In the genomic region with DNA sequence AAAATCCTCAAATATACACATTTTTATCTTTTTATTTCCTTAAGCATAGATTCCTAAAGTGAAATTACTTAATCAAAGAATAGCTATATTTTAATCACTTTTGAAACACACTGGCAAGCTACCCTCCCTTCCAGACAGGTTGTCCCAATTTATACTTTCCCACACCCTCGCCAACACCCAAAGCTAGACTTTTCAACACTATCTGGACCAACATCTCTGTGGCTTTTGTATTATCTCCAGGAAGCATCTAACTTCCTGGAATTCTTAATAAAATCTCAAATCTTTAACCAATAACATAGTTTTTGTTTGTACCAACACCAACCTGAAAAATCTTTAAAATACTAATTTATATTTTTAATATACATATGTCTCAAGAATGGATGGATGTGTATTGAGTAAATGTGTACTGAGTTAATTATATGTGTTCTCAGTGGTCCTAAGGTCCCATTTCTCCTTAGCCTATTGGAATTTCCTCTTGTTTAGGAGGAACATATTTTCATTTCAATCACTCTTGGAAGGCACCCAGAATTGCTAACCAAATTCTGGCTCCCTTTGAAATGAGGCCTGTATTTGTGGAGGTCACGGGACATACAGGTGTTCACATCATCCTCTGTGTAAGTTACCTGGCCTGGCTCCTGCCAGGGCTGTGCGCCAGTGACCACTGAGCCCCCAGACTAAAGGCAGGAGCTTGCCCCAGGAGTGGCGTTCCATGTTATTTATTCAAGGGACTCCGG, we compare ENCODE assay signal across 1 cellular context.
TF ChIP-seq lines count a peak whose summit lies in the region.

No MANE protein-coding gene starts in this region.

TF ChIP-seq in GM23338, 12 proteins besides CTCF, POLR2A, EP300 and RAD21 (continued from another document):
- TF ChIP-seq, protein P1, sequence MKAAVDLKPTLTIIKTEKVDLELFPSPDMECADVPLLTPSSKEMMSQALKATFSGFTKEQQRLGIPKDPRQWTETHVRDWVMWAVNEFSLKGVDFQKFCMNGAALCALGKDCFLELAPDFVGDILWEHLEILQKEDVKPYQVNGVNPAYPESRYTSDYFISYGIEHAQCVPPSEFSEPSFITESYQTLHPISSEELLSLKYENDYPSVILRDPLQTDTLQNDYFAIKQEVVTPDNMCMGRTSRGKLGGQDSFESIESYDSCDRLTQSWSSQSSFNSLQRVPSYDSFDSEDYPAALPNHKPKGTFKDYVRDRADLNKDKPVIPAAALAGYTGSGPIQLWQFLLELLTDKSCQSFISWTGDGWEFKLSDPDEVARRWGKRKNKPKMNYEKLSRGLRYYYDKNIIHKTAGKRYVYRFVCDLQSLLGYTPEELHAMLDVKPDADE (IDR thresholded peaks at IDR 0.05) = no peak
